ENCODE assay signal across 17 cellular contexts in the genomic region with DNA sequence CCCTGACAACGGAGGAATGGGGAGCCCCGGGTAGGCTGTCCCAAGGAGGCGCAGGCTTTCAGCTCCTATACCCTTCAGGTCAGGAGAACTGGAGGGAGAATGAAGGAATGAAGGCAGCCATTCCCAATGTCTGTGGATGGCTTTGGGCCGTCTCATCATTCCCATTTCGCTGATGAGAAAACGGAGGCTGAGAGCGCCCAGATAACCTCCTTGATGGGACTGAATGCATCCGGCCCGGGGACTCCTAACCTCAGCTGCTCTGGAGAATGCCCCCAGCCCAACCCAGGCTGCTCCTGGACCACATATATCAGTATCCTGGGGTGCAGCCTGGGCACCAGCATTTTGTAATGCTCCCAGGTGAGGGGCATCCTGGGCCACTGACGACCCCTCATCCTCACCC. TPM values are rescaled to one million over a fixed set of nuclear protein-coding genes. Genes with fewer than 3 reads are reported as not detected.
"Had no signal": no experiment of that assay in that cellular context is flagged by ENCODE, and none has a peak within 500 bp of the region (broad histone marks: within the 10 kb centered on the region; RNA-seq: fewer than 3 reads in every experiment).

No MANE protein-coding gene starts in this region.

- ATAC-seq: natural killer cell treated with Interleukin-12 subunit alpha and Interleukin-12 subunit beta and Interleukin-15 and Interleukin-18, amount 100 ng/mL, for 72 hours had no signal

- H3K9me3 ChIP-seq: ascending aorta, gastrocnemius medialis had no signal

- H3K4me1 Mint-ChIP-seq: activated naive CD8-positive, alpha-beta T cell treated with anti-CD3 and anti-CD28 coated beads, Interleukin-2, amount 10 ng/mL, durations not matched to agents 7 days and 5 days had no signal

- H3K9me3 Mint-ChIP-seq: activated naive CD8-positive, alpha-beta T cell treated with anti-CD3 and anti-CD28 coated beads, Interleukin-2, amount 10 ng/mL, durations not matched to agents 7 days and 5 days; natural killer cell treated with Interleukin-12 subunit alpha and Interleukin-12 subunit beta and Interleukin-15 and Interleukin-18, amount 100 ng/mL, for 72 hours had no signal

- H3K27ac ChIP-seq: ascending aorta, epithelial cell of prostate, SJCRH30, tibial artery had no signal

- H3K27me3 ChIP-seq: ascending aorta, gastrocnemius medialis had no signal

- H3K27me3 Mint-ChIP-seq: activated naive CD8-positive, alpha-beta T cell treated with anti-CD3 and anti-CD28 coated beads, Interleukin-2, amount 10 ng/mL, durations not matched to agents 7 days and 5 days; natural killer cell treated with Interleukin-12 subunit alpha and Interleukin-12 subunit beta and Interleukin-15 and Interleukin-18, amount 100 ng/mL, for 72 hours had no signal

- DNase-seq: activated CD4-positive, alpha-beta T cell treated with anti-CD3 and anti-CD28 coated beads for 1 hour; activated CD4-positive, alpha-beta T cell treated with anti-CD3 and anti-CD28 coated beads, Interleukin-2, amount 50 U/mL, for 48 hours; activated CD8-positive, alpha-beta memory T cell treated with anti-CD3 and anti-CD28 coated beads, Interleukin-2, amount 50 U/mL, for 48 hours; activated naive CD8-positive, alpha-beta T cell treated with anti-CD3 and anti-CD28 coated beads, Interleukin-2, amount 10 ng/mL, durations not matched to agents 7 days and 5 days; effector CD8-positive, alpha-beta T cell; hippocampal formation; occipital lobe; SJCRH30; tibial artery had no signal

- H3K36me3 Mint-ChIP-seq: activated naive CD8-positive, alpha-beta T cell treated with anti-CD3 and anti-CD28 coated beads, Interleukin-2, amount 10 ng/mL, durations not matched to agents 7 days and 5 days; natural killer cell treated with Interleukin-12 subunit alpha and Interleukin-12 subunit beta and Interleukin-15 and Interleukin-18, amount 100 ng/mL, for 72 hours had no signal

- H3K4me1 ChIP-seq: ascending aorta had no signal

- H3K4me3 ChIP-seq: ascending aorta, coronary artery, gastrocnemius medialis, SJCRH30, skin epidermis, tibial artery had no signal

- H3K4me3 Mint-ChIP-seq: activated naive CD8-positive, alpha-beta T cell treated with anti-CD3 and anti-CD28 coated beads, Interleukin-2, amount 10 ng/mL, durations not matched to agents 7 days and 5 days; natural killer cell treated with Interleukin-12 subunit alpha and Interleukin-12 subunit beta and Interleukin-15 and Interleukin-18, amount 100 ng/mL, for 72 hours had no signal

- H3K27ac Mint-ChIP-seq: activated naive CD8-positive, alpha-beta T cell treated with anti-CD3 and anti-CD28 coated beads, Interleukin-2, amount 10 ng/mL, durations not matched to agents 7 days and 5 days; natural killer cell treated with Interleukin-12 subunit alpha and Interleukin-12 subunit beta and Interleukin-15 and Interleukin-18, amount 100 ng/mL, for 72 hours had no signal

- H3K36me3 ChIP-seq: ascending aorta, gastrocnemius medialis, SJCRH30, tibial artery had no signal

RNA-seq across cellular contexts. Expression of gene RNU6ATAC, which starts 52.6 kb away (rescaled TPM):
- total RNA-seq: ascending aorta, bronchial epithelial cell, gastrocnemius medialis, lung microvascular endothelial cell, occipital lobe, SJCRH30 had no signal
